Comparison of ENCODE assay signal across 29 cellular contexts in the genomic region with DNA sequence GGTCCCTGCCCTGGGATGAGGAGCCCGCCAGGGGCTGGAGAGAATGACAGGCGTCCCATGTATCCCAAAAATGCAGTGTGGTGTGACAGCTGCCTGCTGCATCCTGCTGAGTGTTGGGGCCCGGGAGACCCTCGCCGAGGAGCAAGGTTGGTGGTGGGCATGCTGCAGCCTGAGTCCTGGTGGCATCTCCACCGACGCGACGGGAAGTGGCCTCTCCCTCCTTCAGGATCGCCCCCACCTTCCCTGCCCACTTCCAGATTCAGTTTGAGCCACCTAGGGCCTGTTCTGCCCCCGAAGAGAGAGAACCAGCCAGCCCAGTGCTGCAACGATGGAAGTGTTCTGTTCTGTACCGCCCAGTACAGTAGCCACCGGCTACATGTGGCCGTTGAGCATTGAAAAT.
"Had no signal": no experiment of that assay in that cellular context is flagged by ENCODE, and none has a peak within 500 bp of the region (broad histone marks: within the 10 kb centered on the region; RNA-seq: fewer than 3 reads in every experiment).

No MANE protein-coding gene starts in this region.

- H3K4me3 ChIP-seq: heart left ventricle, left ventricle myocardium inferior, lung, right atrium auricular region, right lobe of liver, skin epidermis, stomach, thoracic aorta, tibial artery, vagina had no signal

- H3K27ac ChIP-seq: heart left ventricle, parathyroid adenoma, right atrium auricular region, right lobe of liver, skin epidermis, stomach, thoracic aorta, tibial artery, vagina had no signal

- DNase-seq: heart left ventricle; hypothalamus; immature natural killer cell; kidney; left ventricle myocardium inferior; mesendoderm; naive thymus-derived CD4-positive, alpha-beta T cell; nucleus accumbens; right lobe of liver; stimulated activated CD4-positive, alpha-beta T cell treated with anti-CD3 and anti-CD28 coated beads, Interleukin-12 subunit alpha, Interleukin-12 subunit beta, amount 100 ng/mL, for 4 hours; stimulated activated CD4-positive, alpha-beta T cell treated with anti-CD3 and anti-CD28 coated beads, Interleukin-15, amount 100 ng/mL, for 24 hours; stimulated activated CD4-positive, alpha-beta T cell treated with anti-CD3 and anti-CD28 coated beads, Interleukin-2, amount 100 ng/mL, for 24 hours; stimulated activated CD4-positive, alpha-beta T cell treated with anti-CD3 and anti-CD28 coated beads, Interleukin-4, amount 100 ng/mL, for 1 hour; stimulated activated naive B cell treated with anti-CD40 and anti-IgM and Interleukin-4, amounts not matched to agents 10 μg/mL and 1 μg/mL and 100 μg/mL, for 72 hours; stimulated activated naive CD8-positive, alpha-beta T cell treated with anti-CD3 and anti-CD28 coated beads, Interleukin-15, Interleukin-2, amounts not matched to agents 100 U/mL and 50 U/mL, for 24 hours; stomach; tibial artery; trophoblast cell had no signal

- ATAC-seq: heart left ventricle; naive thymus-derived CD4-positive, alpha-beta T cell; natural killer cell treated with Interleukin-12 subunit alpha and Interleukin-12 subunit beta and Interleukin-15 and Interleukin-18, amount 100 ng/mL, for 72 hours; right lobe of liver; stimulated activated naive B cell treated with anti-CD40 and anti-IgM and Interleukin-4, amounts not matched to agents 10 μg/mL and 1 μg/mL and 100 μg/mL, for 72 hours; stimulated activated naive CD8-positive, alpha-beta T cell treated with anti-CD3 and anti-CD28 coated beads, Interleukin-15, Interleukin-2, amounts not matched to agents 100 U/mL and 50 U/mL, for 24 hours had no signal

- H3K4me1 Mint-ChIP-seq: immature natural killer cell; stimulated activated naive B cell treated with anti-CD40 and anti-IgM and Interleukin-4, amounts not matched to agents 10 μg/mL and 1 μg/mL and 100 μg/mL, for 72 hours had no signal

- H2AFZ ChIP-seq: parathyroid adenoma had no signal

- H3K36me3 Mint-ChIP-seq: immature natural killer cell; naive thymus-derived CD4-positive, alpha-beta T cell; natural killer cell treated with Interleukin-12 subunit alpha and Interleukin-12 subunit beta and Interleukin-15 and Interleukin-18, amount 100 ng/mL, for 72 hours; stimulated activated naive B cell treated with anti-CD40 and anti-IgM and Interleukin-4, amounts not matched to agents 10 μg/mL and 1 μg/mL and 100 μg/mL, for 72 hours had no signal

- H3K27ac Mint-ChIP-seq: immature natural killer cell; mesothelial cell of epicardium; natural killer cell treated with Interleukin-12 subunit alpha and Interleukin-12 subunit beta and Interleukin-15 and Interleukin-18, amount 100 ng/mL, for 72 hours; progenitor cell of endocrine pancreas; stimulated activated naive B cell treated with anti-CD40 and anti-IgM and Interleukin-4, amounts not matched to agents 10 μg/mL and 1 μg/mL and 100 μg/mL, for 72 hours had no signal

- H3K9ac ChIP-seq: parathyroid adenoma had no signal

- H3K9me3 ChIP-seq: heart left ventricle, left ventricle myocardium inferior, right atrium auricular region, right lobe of liver, stomach, thoracic aorta, tibial artery, vagina had no signal

- FAIRE-seq: islet of Langerhans, kidney had no signal

- H3K27me3 ChIP-seq: heart left ventricle, right atrium auricular region, right lobe of liver, stomach, tibial artery, vagina had no signal

- H3K4me3 Mint-ChIP-seq: immature natural killer cell; mesothelial cell of epicardium; naive thymus-derived CD4-positive, alpha-beta T cell; natural killer cell treated with Interleukin-12 subunit alpha and Interleukin-12 subunit beta and Interleukin-15 and Interleukin-18, amount 100 ng/mL, for 72 hours; neural crest cell; stimulated activated naive B cell treated with anti-CD40 and anti-IgM and Interleukin-4, amounts not matched to agents 10 μg/mL and 1 μg/mL and 100 μg/mL, for 72 hours had no signal

- H3K9me3 Mint-ChIP-seq: immature natural killer cell; natural killer cell treated with Interleukin-12 subunit alpha and Interleukin-12 subunit beta and Interleukin-15 and Interleukin-18, amount 100 ng/mL, for 72 hours; neural crest cell; stimulated activated naive B cell treated with anti-CD40 and anti-IgM and Interleukin-4, amounts not matched to agents 10 μg/mL and 1 μg/mL and 100 μg/mL, for 72 hours had no signal

- H3K36me3 ChIP-seq: heart left ventricle, left ventricle myocardium inferior, right atrium auricular region, stomach, thoracic aorta, vagina had no signal
